8 cellular contexts compared by ENCODE assay signal in genomic region chr2:72917138-72917874, GRCh38. TPM values are rescaled to one million over a fixed set of nuclear protein-coding genes. Genes with fewer than 3 reads are reported as not detected.
DNase-seq lines count a peak whose midpoint lies in the region; ATAC-seq and TF ChIP-seq lines count a peak whose summit lies in the region.

Gene EMX1, plus strand, starts transcription at chr2:72917519. Its CDS starts 334 bp downstream, at chr2:72917853.

- H3K27ac ChIP-seq in heart left ventricle = no peak within 1 kb of the TSS

- TF ChIP-seq CTCF in heart left ventricle (IDR thresholded peaks at IDR 0.05) = no peak

- intact Hi-C loops in heart left ventricle (cut with DNase I) = no loop called here
- intact Hi-C loops in posterior cingulate gyrus (cut with DNase I) = no loop called here

- H3K36me3 ChIP-seq in heart left ventricle = no peaks in the 10 kb centered on the region

- peak within 1 kb of the TSS; percentile 28 to 50 (median 40) for H3K4me3 ChIP-seq in heart left ventricle

- no peaks in the 10 kb centered on the region for H3K9me3 ChIP-seq in heart left ventricle

- peak; percentile 30 for ATAC-seq in GM18861 (IDR thresholded peaks at IDR 0.05; ENCODE audit: unreplicated experiment)
- peak; percentile 48 for ATAC-seq in HG02885 (IDR thresholded peaks at IDR 0.05; ENCODE audit: poor library complexity, unreplicated experiment)
- ATAC-seq in heart left ventricle = peak in 3 of 4 donors; percentile 25 to 60 (median 28)

- peaks cover 84 to 100% (median 98%) of the 10 kb centered on the region in 9 donors for H3K27me3 ChIP-seq in heart left ventricle

- TF ChIP-seq POLR2A in heart left ventricle (IDR thresholded peaks at IDR 0.05) = no peak

- peaks cover 16 to 60% (median 47%) of the 10 kb centered on the region in 12 donors for H3K4me1 ChIP-seq in heart left ventricle

- WGBS in heart left ventricle, 4 donors = 0 to 5% (median 1%) methylated on average over 10 to 82 of the region's 82 CpGs

- peak; percentile 60 for DNase-seq in NCI-H2196 (lab: John Stamatoyannopoulos, UW; ENCODE audit: unreplicated experiment)
- peak; percentile 63 for DNase-seq in activated T-cell treated with anti-CD3 and anti-CD28 coated beads, Interleukin-2, amount 50 U/mL, for 1 hour
- DNase-seq in heart left ventricle = no peak
- DNase-seq in posterior cingulate gyrus = peak in 7 of 10 donors; percentile 52 to 92 (median 70)
- no peak for DNase-seq in NK-92 treated with Interleukin-12 subunit alpha and Interleukin-12 subunit beta, amount 100 ng/mL, for 24 hours (lab: John Stamatoyannopoulos, UW)
- DNase-seq in medulla oblongata (ENCODE audit: extremely low spot score) = no peak

RNA-seq across cellular contexts. Expression of gene EMX1, which starts in this region (rescaled TPM):
- total RNA-seq in heart left ventricle = not detected
- polyA plus RNA-seq in heart left ventricle = not detected

Comparison
In these comparisons a context has a peak if more than half of its experiments do, and no peak if none do; other contexts are left out.
1. Peak in ATAC-seq and H3K4me3 ChIP-seq in heart left ventricle; RNA of the gene not detected or under 1 TPM.
2. DNase-seq: peak in NCI-H2196 (single experiment), activated T-cell treated with anti-CD3 and anti-CD28 coated beads, Interleukin-2, amount 50 U/mL, for 1 hour (single experiment) and posterior cingulate gyrus (7 of 10); none in heart left ventricle (0 of 5), NK-92 treated with Interleukin-12 subunit alpha and Interleukin-12 subunit beta, amount 100 ng/mL, for 24 hours (single experiment) and medulla oblongata (single experiment).
3. Peak in every context shown above with its lines, with median percentiles within 50 percentile points of each other: ATAC-seq.